Comparison of ENCODE assay signal across 23 cellular contexts in genomic region chr18:14928396-14928795, GRCh38.
"Had no signal": no experiment of that assay in that cellular context is flagged by ENCODE, and none has a peak within 500 bp of the region (broad histone marks: within the 10 kb centered on the region; RNA-seq: fewer than 3 reads in every experiment).

No MANE protein-coding gene starts in this region.

- H3K27me3 Mint-ChIP-seq: memory B cell had no signal

- H3K36me3 ChIP-seq: left ventricle myocardium inferior, lower lobe of right lung, ovary, stomach, thoracic aorta, transverse colon, uterus had no signal

- H3K27ac ChIP-seq: foreskin keratinocyte, left ventricle myocardium inferior, lower lobe of right lung, ovary, stomach, thoracic aorta, transverse colon, uterus had no signal

- H3K36me3 Mint-ChIP-seq: memory B cell, natural killer cell had no signal

- H3K9me3 Mint-ChIP-seq: memory B cell had no signal

- H3K4me1 Mint-ChIP-seq: endodermal cell, memory B cell, mesothelial cell of epicardium, neural crest cell had no signal

- H3K4me1 ChIP-seq: foreskin keratinocyte, lower lobe of right lung, stomach, uterus had no signal

- H3K4me3 ChIP-seq: left ventricle myocardium inferior, lower lobe of right lung, ovary, stomach, thoracic aorta, transverse colon, uterus had no signal

- ATAC-seq: foreskin keratinocyte, left cardiac atrium, lower lobe of right lung, natural killer cell, right cardiac atrium had no signal

- H3K27ac Mint-ChIP-seq: endodermal cell, memory B cell, mesothelial cell of epicardium, natural killer cell had no signal

- H3K4me3 Mint-ChIP-seq: endodermal cell, memory B cell, mesothelial cell of epicardium, natural killer cell, neural crest cell had no signal

- H3K9me3 ChIP-seq: left ventricle myocardium inferior, lower lobe of right lung, ovary, stomach, thoracic aorta, transverse colon, uterus had no signal

- DNase-seq: effector CD4-positive, alpha-beta T cell; endodermal cell; erythroblast; foreskin keratinocyte; kidney; left cardiac atrium; left ventricle myocardium inferior; lower lobe of right lung; natural killer cell; ovary; right cardiac atrium; small intestine; stimulated activated CD4-positive, alpha-beta T cell treated with anti-CD3 and anti-CD28 coated beads, Interleukin-12 subunit alpha, Interleukin-12 subunit beta, amount 100 ng/mL, for 4 hours; stimulated activated naive CD4-positive, alpha-beta T cell; stomach; substantia nigra; transverse colon; uterus had no signal

- FAIRE-seq: endothelial cell of umbilical vein, kidney, small intestine had no signal

- H3K27me3 ChIP-seq: foreskin keratinocyte, ovary, stomach, transverse colon, uterus had no signal
